In the genomic region with DNA sequence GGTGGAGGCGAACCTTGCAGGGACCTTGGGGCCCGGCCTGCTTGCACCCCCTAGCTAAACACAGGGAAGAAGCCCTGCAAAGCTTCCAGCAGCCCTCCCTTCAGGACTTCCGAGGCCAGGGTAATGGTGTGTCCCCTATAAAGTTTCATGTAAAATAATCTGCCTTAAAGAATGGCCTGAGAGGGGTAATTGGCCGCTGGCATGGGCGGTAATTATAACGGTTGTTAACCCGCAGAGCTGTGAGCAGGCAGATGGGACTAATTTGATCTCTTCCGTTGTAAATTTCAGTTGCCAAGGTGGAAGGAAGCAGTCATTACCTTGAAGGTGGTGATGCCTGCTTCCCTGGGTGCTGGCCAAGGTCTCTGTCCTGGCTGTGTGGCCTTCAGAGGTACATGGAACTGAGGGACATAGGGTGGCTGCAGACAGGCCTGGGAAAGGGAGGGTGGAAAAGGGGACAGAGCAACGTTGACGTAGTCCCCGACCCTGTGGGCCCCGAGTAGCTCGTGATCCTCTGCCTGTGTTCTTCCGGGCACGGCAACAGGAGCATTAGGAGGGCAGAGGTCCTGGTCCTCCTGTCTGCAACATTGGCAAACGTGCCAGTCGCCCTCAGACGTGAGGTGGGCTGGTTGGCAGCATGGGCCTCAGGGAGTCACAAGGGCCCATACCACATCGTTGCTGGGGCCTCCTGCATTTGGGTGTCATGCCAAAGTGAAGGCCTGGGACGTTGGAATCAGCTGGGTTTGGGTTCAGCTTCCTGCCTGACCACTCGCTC, we compare ENCODE assay signal across 16 cellular contexts.
"Had no signal": no experiment of that assay in that cellular context is flagged by ENCODE, and none has a peak within 500 bp of the region (broad histone marks: within the 10 kb centered on the region; RNA-seq: fewer than 3 reads in every experiment).

No MANE protein-coding gene starts in this region.

- H3K4me3 ChIP-seq: adrenal gland, cardiac muscle cell, lung, ovary had no signal

- H3K4me1 Mint-ChIP-seq: activated naive CD4-positive, alpha-beta T cell treated with anti-CD3 and anti-CD28 coated beads, Interleukin-2, amount 10 ng/mL, durations not matched to agents 7 days and 5 days; activated T-helper 17 cell treated with anti-CD3 and anti-CD28 coated beads, Interleukin-2, amount 50 U/mL, for 72 hours; mesothelial cell of epicardium; stimulated activated naive B cell treated with anti-CD40 and anti-IgM and Interleukin-4, amounts not matched to agents 10 μg/mL and 1 μg/mL and 100 μg/mL, for 72 hours; T-cell had no signal

- H3K27ac Mint-ChIP-seq: activated naive CD4-positive, alpha-beta T cell treated with anti-CD3 and anti-CD28 coated beads, Interleukin-2, amount 10 ng/mL, durations not matched to agents 7 days and 5 days; activated T-helper 17 cell treated with anti-CD3 and anti-CD28 coated beads, Interleukin-2, amount 50 U/mL, for 72 hours; dendritic cell treated with granulocyte-macrophage colony-stimulating factor and Interleukin-4, amounts not matched to agents 40 ng/mL and 50 ng/mL, for 4 days; mesothelial cell of epicardium; stimulated activated naive B cell treated with anti-CD40 and anti-IgM and Interleukin-4, amounts not matched to agents 10 μg/mL and 1 μg/mL and 100 μg/mL, for 72 hours; T-cell had no signal

- H3K27ac ChIP-seq: adrenal gland, cardiac muscle cell, epithelial cell of prostate, ovary had no signal

- H3K36me3 Mint-ChIP-seq: activated naive CD4-positive, alpha-beta T cell treated with anti-CD3 and anti-CD28 coated beads, Interleukin-2, amount 10 ng/mL, durations not matched to agents 7 days and 5 days; stimulated activated naive B cell treated with anti-CD40 and anti-IgM and Interleukin-4, amounts not matched to agents 10 μg/mL and 1 μg/mL and 100 μg/mL, for 72 hours; T-cell had no signal

- H3K27me3 Mint-ChIP-seq: stimulated activated naive B cell treated with anti-CD40 and anti-IgM and Interleukin-4, amounts not matched to agents 10 μg/mL and 1 μg/mL and 100 μg/mL, for 72 hours; T-cell had no signal

- DNase-seq: activated naive CD4-positive, alpha-beta T cell treated with anti-CD3 and anti-CD28 coated beads, Interleukin-2, amount 10 ng/mL, durations not matched to agents 7 days and 5 days; foreskin melanocyte; stimulated activated CD4-positive, alpha-beta T cell treated with anti-CD3 and anti-CD28 coated beads, Interleukin-15, amount 100 ng/mL, for 24 hours; stimulated activated CD4-positive, alpha-beta T cell treated with anti-CD3 and anti-CD28 coated beads, Interleukin-4, amount 100 ng/mL, for 1 hour; stimulated activated naive B cell treated with anti-CD40 and anti-IgM and Interleukin-4, amounts not matched to agents 10 μg/mL and 1 μg/mL and 100 μg/mL, for 72 hours; T-cell; T-helper 9 cell; trophoblast cell had no signal

- H3K36me3 ChIP-seq: adrenal gland, cardiac muscle cell, ovary had no signal

- H3K4me1 ChIP-seq: adrenal gland had no signal

- H3K9me3 ChIP-seq: adrenal gland, ovary had no signal

- H3K27me3 ChIP-seq: adrenal gland, cardiac muscle cell, ovary had no signal

- H3K4me3 Mint-ChIP-seq: activated naive CD4-positive, alpha-beta T cell treated with anti-CD3 and anti-CD28 coated beads, Interleukin-2, amount 10 ng/mL, durations not matched to agents 7 days and 5 days; activated T-helper 17 cell treated with anti-CD3 and anti-CD28 coated beads, Interleukin-2, amount 50 U/mL, for 72 hours; dendritic cell treated with granulocyte-macrophage colony-stimulating factor and Interleukin-4, amounts not matched to agents 40 ng/mL and 50 ng/mL, for 4 days; mesothelial cell of epicardium; stimulated activated naive B cell treated with anti-CD40 and anti-IgM and Interleukin-4, amounts not matched to agents 10 μg/mL and 1 μg/mL and 100 μg/mL, for 72 hours; T-cell had no signal
